Comparison of ENCODE assay signal across 16 cellular contexts in genomic region chr17:20991276-20992037, GRCh38. TPM values are rescaled to one million over a fixed set of nuclear protein-coding genes. Genes with fewer than 3 reads are reported as not detected.
A peak's percentile ranks its signal among the peaks of the same experiment; 100 is the strongest.
DNase-seq lines count a peak whose midpoint lies in the region; ATAC-seq and TF ChIP-seq lines count a peak whose summit lies in the region.
"Had no signal": no experiment of that assay in that cellular context is flagged by ENCODE, and none has a peak within 500 bp of the region (broad histone marks: within the 10 kb centered on the region; RNA-seq: fewer than 3 reads in every experiment).

No MANE protein-coding gene starts in this region.

- no peak overlapping the region for H3K27ac Mint-ChIP-seq in endodermal cell
- peak overlapping the region; percentile 92 for H3K27ac Mint-ChIP-seq in neural progenitor cell
- peak overlapping the region; percentile 53 for H3K27ac Mint-ChIP-seq in type B pancreatic cell
- H3K27ac Mint-ChIP-seq: IgD-negative memory B cell had no signal

- 95 to 100% methylated on average over 4 to 17 of the region's 17 CpGs for WGBS in endodermal cell (ENCODE audit: insufficient coverage in 1 of 2, insufficient read length in 1 of 2), 2 experiments

- H3K27ac ChIP-seq in endodermal cell (ENCODE audit: low read depth, low read length): no peak overlapping the region
- H3K27ac ChIP-seq in neural progenitor cell: no peak overlapping the region
- H3K27ac ChIP-seq: Peyer's patch had no signal

- H3K36me3 Mint-ChIP-seq in endodermal cell (ENCODE audit: low read depth): peaks cover 7% of the 10 kb centered on the region
- H3K36me3 Mint-ChIP-seq in neural progenitor cell: peaks cover 19% of the 10 kb centered on the region
- H3K36me3 Mint-ChIP-seq in type B pancreatic cell: peaks cover 9% of the 10 kb centered on the region
- H3K36me3 Mint-ChIP-seq: IgD-negative memory B cell had no signal

- H3F3A ChIP-seq in neural progenitor cell (ENCODE audit: low read depth): peaks cover 7% of the 10 kb centered on the region

- H3K27me3 Mint-ChIP-seq in endodermal cell (ENCODE audit: insufficient read depth) (no peaks in the 10 kb centered on the region), neural progenitor cell (ENCODE audit: insufficient read depth, low read depth) (peaks cover 10% of the 10 kb centered on the region), type B pancreatic cell (no peaks in the 10 kb centered on the region)
- H3K27me3 Mint-ChIP-seq: IgD-negative memory B cell had no signal

- no peak overlapping the region for H2AFZ ChIP-seq in neural progenitor cell (replicated peaks)

- H3K4me3 ChIP-seq in endodermal cell (ENCODE audit: low read length) (no peak overlapping the region), neural progenitor cell (no peak overlapping the region)
- H3K4me3 ChIP-seq: Peyer's patch had no signal

- H3K4me3 Mint-ChIP-seq in endodermal cell (no peak overlapping the region), neural progenitor cell (no peak overlapping the region), type B pancreatic cell (no peak overlapping the region)
- H3K4me3 Mint-ChIP-seq: IgD-negative memory B cell had no signal

- no peaks in the 10 kb centered on the region for H4K20me1 ChIP-seq in neural progenitor cell (ENCODE audit: low read depth)

- DNase-seq in activated effector memory CD4-positive, alpha-beta T cell treated with anti-CD3 and anti-CD28 coated beads, Interleukin-2, amount 50 U/mL, for 16 hours: peak; percentile 44
- DNase-seq in activated effector memory CD4-positive, alpha-beta T cell treated with Interleukin-2 at 50 U/mL for 16 hours: no peak
- DNase-seq in endodermal cell (peak; percentile 49), neural progenitor cell (ENCODE audit: low spot score) (no peak), type B pancreatic cell (ENCODE audit: extremely low spot score, unreplicated experiment) (no peak), NOMO-1 treated with DMSO at 0.1 percent for 48 hours (lab: John Stamatoyannopoulos, UW; ENCODE audit: unreplicated experiment) (no peak), SKM-1 treated with dmso at 0.1 percent for 144 hours (lab: John Stamatoyannopoulos, UW; ENCODE audit: unreplicated experiment) (no peak)
- DNase-seq: NCI-H1105, NCI-H146, NCI-H2029, NCI-H226, NCI-H510A treated with DMSO at 0.1 percent for 48 hours, NCI-H774 had no signal

- H3K4me1 Mint-ChIP-seq in endodermal cell (peaks cover 9% of the 10 kb centered on the region), neural progenitor cell (peaks cover 31% of the 10 kb centered on the region), type B pancreatic cell (ENCODE audit: unreplicated experiment) (peaks cover 23% of the 10 kb centered on the region)

- no peak for TF ChIP-seq CTCF in endodermal cell (conservative IDR thresholded peaks at IDR 0.05)
- no peak for TF ChIP-seq CTCF in neural progenitor cell (IDR thresholded peaks at IDR 0.05)
- no peak for TF ChIP-seq CTCF in type B pancreatic cell (conservative IDR thresholded peaks at IDR 0.05)

- no peaks in the 10 kb centered on the region for H3K9me3 ChIP-seq in endodermal cell (ENCODE audit: control insufficient read depth, low read length)
- no peaks in the 10 kb centered on the region for H3K9me3 ChIP-seq in neural progenitor cell (ENCODE audit: low read depth)
- H3K9me3 ChIP-seq: Peyer's patch had no signal

- ATAC-seq in GM21717 (IDR thresholded peaks at IDR 0.05; ENCODE audit: unreplicated experiment): no peak

- no peaks in the 10 kb centered on the region for H3K79me2 ChIP-seq in neural progenitor cell (ENCODE audit: low read depth)

- H3K4me1 ChIP-seq in endodermal cell (ENCODE audit: control insufficient read depth, insufficient read depth, low read length) (no peaks in the 10 kb centered on the region), neural progenitor cell (peaks cover 6% of the 10 kb centered on the region)
- H3K4me1 ChIP-seq: Peyer's patch had no signal

- H3K36me3 ChIP-seq in endodermal cell (ENCODE audit: control insufficient read depth, insufficient read depth, low read length) (no peaks in the 10 kb centered on the region), neural progenitor cell (peaks cover 6% of the 10 kb centered on the region)
- H3K36me3 ChIP-seq: Peyer's patch had no signal

- H3K4me2 ChIP-seq in neural progenitor cell: no peak overlapping the region

- H3K9me3 Mint-ChIP-seq in endodermal cell (peaks cover 12% of the 10 kb centered on the region), neural progenitor cell (peaks cover 2% of the 10 kb centered on the region), type B pancreatic cell (no peaks in the 10 kb centered on the region)
- H3K9me3 Mint-ChIP-seq: IgD-negative memory B cell had no signal

- no peak overlapping the region for H3K9ac ChIP-seq in endodermal cell (ENCODE audit: extremely low read depth, low read length, poor library complexity, severe bottlenecking)
- no peak overlapping the region for H3K9ac ChIP-seq in neural progenitor cell

- H3K27me3 ChIP-seq in endodermal cell (ENCODE audit: control insufficient read depth, insufficient read depth, low read length, poor library complexity, severe bottlenecking) (no peaks in the 10 kb centered on the region), neural progenitor cell (no peaks in the 10 kb centered on the region)
- H3K27me3 ChIP-seq: Peyer's patch had no signal

RNA-seq across cellular contexts. Expression of gene USP22, which starts 51.4 kb away (rescaled TPM):
- total RNA-seq in endodermal cell (100 to 1,000 TPM; 379 to 396 TPM), neural progenitor cell (ENCODE audit: low replicate concordance) (192 and 244 TPM in 2 replicates), type B pancreatic cell (ENCODE audit: low replicate concordance) (221 and 279 TPM in 2 replicates)
- 222 TPM for polyA plus RNA-seq in endodermal cell (2013, experiment 1 of 2)
- 219 TPM for polyA plus RNA-seq in endodermal cell (2013, experiment 2 of 2)

Comparison
In these comparisons a context has a peak if more than half of its experiments do, and no peak if none do; other contexts are left out.
1. DNase-seq: peak in activated effector memory CD4-positive, alpha-beta T cell treated with anti-CD3 and anti-CD28 coated beads, Interleukin-2, amount 50 U/mL, for 16 hours (single experiment) and endodermal cell (single experiment); none in activated effector memory CD4-positive, alpha-beta T cell treated with Interleukin-2 at 50 U/mL for 16 hours (single experiment), neural progenitor cell (single experiment), type B pancreatic cell (single experiment), NOMO-1 treated with DMSO at 0.1 percent for 48 hours (single experiment) and SKM-1 treated with dmso at 0.1 percent for 144 hours (single experiment).